14 cellular contexts compared by ENCODE assay signal in the genomic region with DNA sequence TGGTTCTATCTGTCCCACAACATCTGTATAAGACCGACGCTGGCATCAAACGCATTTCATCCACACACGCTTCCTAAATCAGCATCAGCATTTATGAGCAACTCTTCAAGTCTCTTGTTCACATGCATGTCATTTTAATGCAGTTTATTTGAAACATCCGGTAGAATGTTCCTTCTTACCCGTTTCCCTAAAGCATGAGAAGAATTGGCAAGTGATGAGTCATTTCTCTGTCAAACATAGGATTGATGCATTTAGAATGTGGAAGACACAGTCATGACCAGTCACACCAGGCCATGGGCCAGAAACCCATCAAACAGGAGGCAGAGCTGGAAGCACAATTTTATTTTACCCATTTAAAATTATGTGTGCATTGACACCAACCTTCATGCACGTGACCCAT.
DNase-seq lines count a peak whose midpoint lies in the region; ATAC-seq and TF ChIP-seq lines count a peak whose summit lies in the region.
"Had no signal": no experiment of that assay in that cellular context is flagged by ENCODE, and none has a peak within 500 bp of the region (broad histone marks: within the 10 kb centered on the region; RNA-seq: fewer than 3 reads in every experiment).

No MANE protein-coding gene starts in this region.

- H3K27ac ChIP-seq in A673 (ENCODE audit: low read depth, low read length, poor library complexity, severe bottlenecking): no peak overlapping the region
- H3K27ac ChIP-seq in effector memory CD4-positive, alpha-beta T cell (ENCODE audit: insufficient read depth, low read length, poor library complexity, severe bottlenecking): no peak overlapping the region
- H3K27ac ChIP-seq: gastrocnemius medialis had no signal

- no peak overlapping the region for H3K27ac Mint-ChIP-seq in activated T-helper 17 cell treated with anti-CD3 and anti-CD28 coated beads, Interleukin-2, amount 50 U/mL, for 72 hours
- H3K27ac Mint-ChIP-seq in activated CD4-positive, alpha-beta T cell treated with anti-CD3 and anti-CD28 coated beads, Interleukin-2, amount 10 ng/mL, durations not matched to agents 24 days and 14 days: no peak overlapping the region
- H3K27ac Mint-ChIP-seq: activated naive CD8-positive, alpha-beta T cell; CD4-positive, alpha-beta T cell; stimulated activated naive CD8-positive, alpha-beta T cell treated with anti-CD3 and anti-CD28 coated beads, Interleukin-15, Interleukin-2, amounts not matched to agents 100 ng/mL and 50 ng/mL, for 24 hours had no signal

- no peaks in the 10 kb centered on the region for H3K27me3 Mint-ChIP-seq in activated T-helper 17 cell treated with anti-CD3 and anti-CD28 coated beads, Interleukin-2, amount 50 U/mL, for 72 hours
- no peaks in the 10 kb centered on the region for H3K27me3 Mint-ChIP-seq in activated CD4-positive, alpha-beta T cell treated with anti-CD3 and anti-CD28 coated beads, Interleukin-2, amount 10 ng/mL, durations not matched to agents 24 days and 14 days
- H3K27me3 Mint-ChIP-seq: CD4-positive, alpha-beta T cell; stimulated activated naive CD8-positive, alpha-beta T cell treated with anti-CD3 and anti-CD28 coated beads, Interleukin-15, Interleukin-2, amounts not matched to agents 100 ng/mL and 50 ng/mL, for 24 hours had no signal

- H3K4me3 ChIP-seq in A673 (ENCODE audit: low read depth, low read length, poor library complexity, severe bottlenecking): no peak overlapping the region
- no peak overlapping the region for H3K4me3 ChIP-seq in effector memory CD4-positive, alpha-beta T cell (ENCODE audit: insufficient read depth, low read depth, low read length, poor library complexity, severe bottlenecking)
- H3K4me3 ChIP-seq: gastrocnemius medialis had no signal

- peaks cover 57% of the 10 kb centered on the region for H3K4me1 Mint-ChIP-seq in activated T-helper 17 cell treated with anti-CD3 and anti-CD28 coated beads, Interleukin-2, amount 50 U/mL, for 72 hours
- H3K4me1 Mint-ChIP-seq in activated CD4-positive, alpha-beta T cell treated with anti-CD3 and anti-CD28 coated beads, Interleukin-2, amount 10 ng/mL, durations not matched to agents 24 days and 14 days: no peaks in the 10 kb centered on the region

- no peaks in the 10 kb centered on the region for H3K27me3 ChIP-seq in A673 (replicated peaks; ENCODE audit: insufficient read depth, low read depth, low read length, poor library complexity)
- no peaks in the 10 kb centered on the region for H3K27me3 ChIP-seq in effector memory CD4-positive, alpha-beta T cell (replicated peaks; ENCODE audit: control insufficient read depth, insufficient read depth, low read length, poor library complexity, severe bottlenecking)
- H3K27me3 ChIP-seq: gastrocnemius medialis had no signal

- POLR2A ChIA-PET in A673 (lab: Charles Lee; ENCODE audit: low non-redundant PET): no interaction called here

- CTCF ChIA-PET in A673 (lab: Charles Lee): no interaction called here

- H3K4me1 ChIP-seq in A673 (ENCODE audit: insufficient read depth, low read length, poor library complexity, severe bottlenecking): no peaks in the 10 kb centered on the region
- H3K4me1 ChIP-seq in effector memory CD4-positive, alpha-beta T cell (ENCODE audit: control insufficient read depth, insufficient read depth, low read length, poor library complexity, severe bottlenecking): no peaks in the 10 kb centered on the region

- peak; percentile 56 for DNase-seq in A673 (ENCODE audit: low spot score)
- peak; percentile 91 for DNase-seq in HS-27A (ENCODE audit: low read depth)
- DNase-seq in foreskin melanocyte: peak; percentile 94
- no peak for DNase-seq in NCI-H128 (lab: John Stamatoyannopoulos, UW; ENCODE audit: unreplicated experiment)
- DNase-seq in effector memory CD4-positive, alpha-beta T cell: no peak
- DNase-seq in activated CD4-positive, alpha-beta T cell treated with anti-CD3 and anti-CD28 coated beads, Interleukin-2, amount 10 ng/mL, durations not matched to agents 24 days and 14 days: no peak
- DNase-seq: CD4-positive, alpha-beta T cell; gastrocnemius medialis; NCI-H1694; Right ventricle myocardium superior had no signal

- no TSS peak for BruUV-seq in A673 (replicated peaks; lab: Mats Ljungman, UMichigan)

- TF ChIP-seq CTCF in A673 (conservative IDR thresholded peaks at IDR 0.05; ENCODE audit: low read depth, low read length): no peak

- H3K36me3 Mint-ChIP-seq in activated T-helper 17 cell treated with anti-CD3 and anti-CD28 coated beads, Interleukin-2, amount 50 U/mL, for 72 hours (ENCODE audit: low read depth): no peaks in the 10 kb centered on the region
- H3K36me3 Mint-ChIP-seq in activated CD4-positive, alpha-beta T cell treated with anti-CD3 and anti-CD28 coated beads, Interleukin-2, amount 10 ng/mL, durations not matched to agents 24 days and 14 days (ENCODE audit: low read depth): no peaks in the 10 kb centered on the region
- H3K36me3 Mint-ChIP-seq: activated naive CD8-positive, alpha-beta T cell had no signal

- intact Hi-C loops in A673 (cut with micrococcal nuclease; ENCODE audit: unreplicated experiment): no loop called here
- intact Hi-C loops in activated CD4-positive, alpha-beta T cell treated with anti-CD3 and anti-CD28 coated beads, Interleukin-2, amount 10 ng/mL, durations not matched to agents 24 days and 14 days (cut with micrococcal nuclease): no loop called here

- ATAC-seq in activated T-helper 17 cell treated with anti-CD3 and anti-CD28 coated beads, Interleukin-2, amount 50 U/mL, for 72 hours (replicated peaks): no peak
- ATAC-seq in GM18873 (IDR thresholded peaks at IDR 0.05; ENCODE audit: low FRiP score, unreplicated experiment): no peak
- ATAC-seq: gastrocnemius medialis had no signal

- peak overlapping the region; percentile 83 for H3K4me3 Mint-ChIP-seq in activated T-helper 17 cell treated with anti-CD3 and anti-CD28 coated beads, Interleukin-2, amount 50 U/mL, for 72 hours
- H3K4me3 Mint-ChIP-seq in activated CD4-positive, alpha-beta T cell treated with anti-CD3 and anti-CD28 coated beads, Interleukin-2, amount 10 ng/mL, durations not matched to agents 24 days and 14 days: no peak overlapping the region
- H3K4me3 Mint-ChIP-seq: activated naive CD8-positive, alpha-beta T cell; CD4-positive, alpha-beta T cell; stimulated activated naive CD8-positive, alpha-beta T cell treated with anti-CD3 and anti-CD28 coated beads, Interleukin-15, Interleukin-2, amounts not matched to agents 100 ng/mL and 50 ng/mL, for 24 hours had no signal

- H3K9me3 Mint-ChIP-seq in activated T-helper 17 cell treated with anti-CD3 and anti-CD28 coated beads, Interleukin-2, amount 50 U/mL, for 72 hours: no peaks in the 10 kb centered on the region
- no peaks in the 10 kb centered on the region for H3K9me3 Mint-ChIP-seq in activated CD4-positive, alpha-beta T cell treated with anti-CD3 and anti-CD28 coated beads, Interleukin-2, amount 10 ng/mL, durations not matched to agents 24 days and 14 days
- H3K9me3 Mint-ChIP-seq: CD4-positive, alpha-beta T cell; stimulated activated naive CD8-positive, alpha-beta T cell treated with anti-CD3 and anti-CD28 coated beads, Interleukin-15, Interleukin-2, amounts not matched to agents 100 ng/mL and 50 ng/mL, for 24 hours had no signal

- H3K36me3 ChIP-seq in A673 (ENCODE audit: insufficient read depth, low read length, poor library complexity, severe bottlenecking): no peaks in the 10 kb centered on the region
- no peaks in the 10 kb centered on the region for H3K36me3 ChIP-seq in effector memory CD4-positive, alpha-beta T cell (ENCODE audit: control insufficient read depth, insufficient read depth, low read length)
- H3K36me3 ChIP-seq: gastrocnemius medialis had no signal

- H3K9me3 ChIP-seq in A673 (ENCODE audit: low read depth, low read length, poor library complexity, severe bottlenecking): no peaks in the 10 kb centered on the region
- no peaks in the 10 kb centered on the region for H3K9me3 ChIP-seq in effector memory CD4-positive, alpha-beta T cell (ENCODE audit: control insufficient read depth, low read length)
- H3K9me3 ChIP-seq: gastrocnemius medialis had no signal

Comparison
In these comparisons a context has a peak if more than half of its experiments do, and no peak if none do; other contexts are left out.
1. DNase-seq: peak in A673 (single experiment), HS-27A (single experiment) and foreskin melanocyte (single experiment); none in NCI-H128 (single experiment), effector memory CD4-positive, alpha-beta T cell (0 of 3) and activated CD4-positive, alpha-beta T cell treated with anti-CD3 and anti-CD28 coated beads, Interleukin-2, amount 10 ng/mL, durations not matched to agents 24 days and 14 days (single experiment).